In genomic region chr6:150403458-150404245, GRCh38 we compare ENCODE assay signal across 11 cellular contexts. TPM values are rescaled to one million over a fixed set of nuclear protein-coding genes. Genes with fewer than 3 reads are reported as not detected.
DNase-seq lines count a peak whose midpoint lies in the region; ATAC-seq and TF ChIP-seq lines count a peak whose summit lies in the region.
"Had no signal": no experiment of that assay in that cellular context is flagged by ENCODE, and none has a peak within 500 bp of the region (broad histone marks: within the 10 kb centered on the region; RNA-seq: fewer than 3 reads in every experiment).

No MANE protein-coding gene starts in this region.

- H3K9me3 Mint-ChIP-seq in immature natural killer cell = no peaks in the 10 kb centered on the region
- H3K9me3 Mint-ChIP-seq in stimulated activated memory B cell treated with anti-CD40 and anti-IgM and Interleukin-4, amounts not matched to agents 10 μg/mL and 1 μg/mL and 100 μg/mL, for 72 hours = peaks cover 12% of the 10 kb centered on the region

- H3K4me2 ChIP-seq in osteoblast (ENCODE audit: insufficient read depth, low read length) = peak overlapping the region; percentile 41

- no peaks in the 10 kb centered on the region for H3K36me3 Mint-ChIP-seq in immature natural killer cell
- H3K36me3 Mint-ChIP-seq in stimulated activated memory B cell treated with anti-CD40 and anti-IgM and Interleukin-4, amounts not matched to agents 10 μg/mL and 1 μg/mL and 100 μg/mL, for 72 hours = no peaks in the 10 kb centered on the region

- H3K4me1 Mint-ChIP-seq in immature natural killer cell = no peaks in the 10 kb centered on the region
- H3K4me1 Mint-ChIP-seq in stimulated activated memory B cell treated with anti-CD40 and anti-IgM and Interleukin-4, amounts not matched to agents 10 μg/mL and 1 μg/mL and 100 μg/mL, for 72 hours = no peaks in the 10 kb centered on the region

- peak overlapping the region; percentile 74 for H2AFZ ChIP-seq in osteoblast (ENCODE audit: low read length)

- peak; percentile 77 for DNase-seq in EH (ENCODE audit: low read depth)
- peak; percentile 40 for DNase-seq in NCI-H460 (ENCODE audit: extremely low read depth, low read depth)
- peak; percentile 91 for DNase-seq in osteoblast (ENCODE audit: insufficient read length, low spot score, missing footprints)
- DNase-seq in germinal center (ENCODE audit: low spot score) = no peak
- DNase-seq in OCI-M1 (lab: John Stamatoyannopoulos, UW) = no peak
- DNase-seq in immature natural killer cell = no peak
- DNase-seq: activated naive CD4-positive, alpha-beta T cell treated with anti-CD3 and anti-CD28 coated beads, Interleukin-2, amount 50 U/mL, for 16 hours; stimulated activated CD4-positive, alpha-beta T cell treated with anti-CD3 and anti-CD28 coated beads, Interleukin-4, amount 100 ng/mL, for 4 hours had no signal

- H4K20me1 ChIP-seq in osteoblast (ENCODE audit: insufficient read depth, low read length) = no peaks in the 10 kb centered on the region

- H3K27me3 ChIP-seq in osteoblast (ENCODE audit: insufficient read depth, low read length) = no peaks in the 10 kb centered on the region

- H3K36me3 ChIP-seq in osteoblast (ENCODE audit: insufficient read depth, low read length) = no peaks in the 10 kb centered on the region

- H3K27ac ChIP-seq in osteoblast (ENCODE audit: low read depth, low read length) = peak overlapping the region; percentile 82

- no peak overlapping the region for H3K4me3 Mint-ChIP-seq in immature natural killer cell
- no peak overlapping the region for H3K4me3 Mint-ChIP-seq in stimulated activated memory B cell treated with anti-CD40 and anti-IgM and Interleukin-4, amounts not matched to agents 10 μg/mL and 1 μg/mL and 100 μg/mL, for 72 hours

- H3K4me1 ChIP-seq in osteoblast (ENCODE audit: insufficient read depth, low read length) = peaks cover 29% of the 10 kb centered on the region

- H3K27me3 Mint-ChIP-seq in immature natural killer cell (ENCODE audit: low read depth in 3 of 3) = peaks cover 1 to 11% (median 4%) of the 10 kb centered on the region in 3 donors
- peaks cover 44% of the 10 kb centered on the region for H3K27me3 Mint-ChIP-seq in stimulated activated memory B cell treated with anti-CD40 and anti-IgM and Interleukin-4, amounts not matched to agents 10 μg/mL and 1 μg/mL and 100 μg/mL, for 72 hours

- H3K9me3 ChIP-seq in osteoblast (ENCODE audit: low read depth, low read length) = no peaks in the 10 kb centered on the region

- H3K79me2 ChIP-seq in osteoblast (ENCODE audit: insufficient read depth, low read length) = no peaks in the 10 kb centered on the region

- H3K27ac Mint-ChIP-seq in immature natural killer cell = no peak overlapping the region
- H3K27ac Mint-ChIP-seq in stimulated activated memory B cell treated with anti-CD40 and anti-IgM and Interleukin-4, amounts not matched to agents 10 μg/mL and 1 μg/mL and 100 μg/mL, for 72 hours = no peak overlapping the region

- H3K4me3 ChIP-seq in osteoblast (ENCODE audit: insufficient read depth, low read length) = no peak overlapping the region

- no peak for TF ChIP-seq CTCF in osteoblast (IDR thresholded peaks at IDR 0.05; ENCODE audit: extremely low read depth, low read depth, low read length)

- peak; percentile 50 for ATAC-seq in esophagus mucosa
- ATAC-seq in stimulated activated memory B cell treated with anti-CD40 and anti-IgM and Interleukin-4, amounts not matched to agents 10 μg/mL and 1 μg/mL and 100 μg/mL, for 72 hours = no peak

RNA-seq across cellular contexts. Expression of gene IYD, which starts 34.8 kb away (rescaled TPM):
- not detected in 2 replicates for total RNA-seq in NCI-H460 (2014; rRNA removed; shearing (Covaris generic))
- not detected in 2 replicates for polyA plus RNA-seq in NCI-H460 (2014; cell fraction: nucleus; rRNA removed)
- total RNA-seq in esophagus mucosa (not detected), osteoblast (not detected in 2 replicates)
- polyA plus RNA-seq in immature natural killer cell = not detected
- total RNA-seq: T-helper 1 cell treated with Interleukin-12 subunit alpha and Interleukin-12 subunit beta and Interleukin-4 antibody, amounts not matched to agents 30 ng/mL and 1 ng/mL, for 36 hours had no signal

Comparison
In these comparisons a context has a peak if more than half of its experiments do, and no peak if none do; other contexts are left out.
1. DNase-seq: peak in EH (single experiment), NCI-H460 (single experiment) and osteoblast (single experiment); none in germinal center (single experiment), OCI-M1 (single experiment) and immature natural killer cell (0 of 3).